Comparison of ENCODE assay signal across 21 cellular contexts in genomic region chr21:27817902-27818623, GRCh38.
DNase-seq lines count a peak whose midpoint lies in the region; ATAC-seq and TF ChIP-seq lines count a peak whose summit lies in the region.
"Had no signal": no experiment of that assay in that cellular context is flagged by ENCODE, and none has a peak within 500 bp of the region (broad histone marks: within the 10 kb centered on the region; RNA-seq: fewer than 3 reads in every experiment).

No MANE protein-coding gene starts in this region.

- no peaks in the 10 kb centered on the region for H3K79me2 ChIP-seq in trophoblast cell (ENCODE audit: control insufficient read depth, insufficient read depth, low read length, poor library complexity)

- H2BK12ac ChIP-seq in trophoblast cell (ENCODE audit: low read length): no peak overlapping the region

- H3K9ac ChIP-seq in adipocyte (ENCODE audit: low read length) (no peak overlapping the region), trophoblast cell (ENCODE audit: low read length) (no peak overlapping the region)
- H3K9ac ChIP-seq: SK-N-SH had no signal

- TF ChIP-seq CTCF in gastroesophageal sphincter (IDR thresholded peaks at IDR 0.05) (no peak), osteocyte (IDR thresholded peaks at IDR 0.05) (no peak), upper lobe of right lung (IDR thresholded peaks at IDR 0.05) (no peak)

- peak overlapping the region; percentile 44 to 71 (median 60) for H3K27ac ChIP-seq in gastroesophageal sphincter
- peak overlapping the region; percentile 73 for H3K27ac ChIP-seq in upper lobe of right lung
- no peak overlapping the region for H3K27ac ChIP-seq in trophoblast cell (ENCODE audit: low read depth, low read length)
- H3K27ac ChIP-seq: RWPE1 had no signal

- H3K27me3 ChIP-seq in adipocyte (replicated peaks; ENCODE audit: control insufficient read depth, insufficient read depth, low read length) (no peaks in the 10 kb centered on the region), gastroesophageal sphincter (no peaks in the 10 kb centered on the region), upper lobe of right lung (no peaks in the 10 kb centered on the region), trophoblast cell (ENCODE audit: insufficient read depth, low read length) (no peaks in the 10 kb centered on the region)

- no peak overlapping the region for H3K23ac ChIP-seq in trophoblast cell (ENCODE audit: low read length)

- no peak overlapping the region for H3K14ac ChIP-seq in trophoblast cell (ENCODE audit: low read length)

- no peak overlapping the region for H3K18ac ChIP-seq in trophoblast cell (ENCODE audit: low read length)

- H2BK5ac ChIP-seq in trophoblast cell (ENCODE audit: low read depth, low read length, poor library complexity): no peak overlapping the region

- H3K4me3 Mint-ChIP-seq in osteocyte (ENCODE audit: unreplicated experiment): no peak overlapping the region
- H3K4me3 Mint-ChIP-seq: activated CD4-positive, alpha-beta T cell treated with anti-CD3 and anti-CD28 coated beads for 36 hours; activated naive CD4-positive, alpha-beta T cell treated with anti-CD3 and anti-CD28 coated beads for 36 hours; CD14-positive monocyte; memory B cell; naive thymus-derived CD4-positive, alpha-beta T cell had no signal

- H3K27me3 Mint-ChIP-seq in osteocyte (ENCODE audit: unreplicated experiment): no peaks in the 10 kb centered on the region
- H3K27me3 Mint-ChIP-seq: activated CD4-positive, alpha-beta T cell treated with anti-CD3 and anti-CD28 coated beads for 36 hours; memory B cell had no signal

- H3K9me3 ChIP-seq in adipocyte (ENCODE audit: control insufficient read depth, low read length): no peaks in the 10 kb centered on the region
- H3K9me3 ChIP-seq in gastroesophageal sphincter: no peaks in the 10 kb centered on the region
- no peaks in the 10 kb centered on the region for H3K9me3 ChIP-seq in upper lobe of right lung
- H3K9me3 ChIP-seq in trophoblast cell (ENCODE audit: insufficient read depth, low read depth, low read length): no peaks in the 10 kb centered on the region
- H3K9me3 ChIP-seq: SK-N-SH had no signal

- ATAC-seq in gastroesophageal sphincter (no peak), upper lobe of right lung (no peak), GM19455 (IDR thresholded peaks at IDR 0.05; ENCODE audit: unreplicated experiment) (no peak), HG02981 (IDR thresholded peaks at IDR 0.05; ENCODE audit: unreplicated experiment) (no peak)
- ATAC-seq: activated CD4-positive, alpha-beta T cell treated with anti-CD3 and anti-CD28 coated beads for 36 hours; naive thymus-derived CD4-positive, alpha-beta T cell had no signal

- H3K9me3 Mint-ChIP-seq in osteocyte (ENCODE audit: unreplicated experiment): no peaks in the 10 kb centered on the region
- H3K9me3 Mint-ChIP-seq: memory B cell had no signal

- intact Hi-C loops in upper lobe of right lung (cut with DNase I): no loop called here

- TF ChIP-seq POLR2A in gastroesophageal sphincter (IDR thresholded peaks at IDR 0.05): no peak

- H3K4ac ChIP-seq in trophoblast cell (ENCODE audit: low read depth, low read length): no peak overlapping the region

- H3K36me3 ChIP-seq in adipocyte (ENCODE audit: control insufficient read depth, insufficient read depth, low read length, severe bottlenecking) (no peaks in the 10 kb centered on the region), gastroesophageal sphincter (no peaks in the 10 kb centered on the region), upper lobe of right lung (no peaks in the 10 kb centered on the region), trophoblast cell (ENCODE audit: control insufficient read depth in 1 of 2, insufficient read depth in 2 of 2, low read length in 2 of 2) (no peaks in the 10 kb centered on the region)

- no peak overlapping the region for H2AK5ac ChIP-seq in trophoblast cell (ENCODE audit: low read length)

- H3K4me2 ChIP-seq in trophoblast cell (ENCODE audit: low read length): no peak overlapping the region
- H3K4me2 ChIP-seq: SK-N-SH had no signal

- no peak overlapping the region for H4K8ac ChIP-seq in trophoblast cell (ENCODE audit: low read depth, low read length)

- H2BK120ac ChIP-seq in trophoblast cell (ENCODE audit: insufficient read depth, low read length, poor library complexity): no peak overlapping the region

- H3K79me1 ChIP-seq in trophoblast cell (ENCODE audit: low read length): no peaks in the 10 kb centered on the region

- DNase-seq in adipocyte (ENCODE audit: low read depth) (peak; percentile 30), osteocyte (ENCODE audit: extremely low spot score, unreplicated experiment) (no peak), upper lobe of right lung (no peak), trophoblast cell (no peak)
- DNase-seq: activated CD4-positive, alpha-beta T cell treated with anti-CD3 and anti-CD28 coated beads for 36 hours; activated CD8-positive, alpha-beta memory T cell treated with anti-CD3 and anti-CD28 coated beads for 24 hours; activated naive CD4-positive, alpha-beta T cell treated with anti-CD3 and anti-CD28 coated beads for 36 hours; activated T-cell treated with anti-CD3 and anti-CD28 coated beads, Interleukin-2, amount 50 U/mL, for 48 hours; amygdala; cortex of kidney; naive thymus-derived CD4-positive, alpha-beta T cell; NCI-H1694 treated with DMSO at 0.1 percent for 48 hours; SK-N-SH; stimulated activated CD4-positive, alpha-beta T cell treated with anti-CD3 and anti-CD28 coated beads, Interleukin-1b, Interleukin-23, amount 100 ng/mL, for 48 hours; T-helper 2 cell had no signal

- no peak overlapping the region for H4K12ac ChIP-seq in trophoblast cell (ENCODE audit: low read depth, low read length)

- H3K27ac Mint-ChIP-seq in osteocyte (ENCODE audit: unreplicated experiment): peak overlapping the region; percentile 19
- H3K27ac Mint-ChIP-seq: activated CD4-positive, alpha-beta T cell treated with anti-CD3 and anti-CD28 coated beads for 36 hours; activated naive CD4-positive, alpha-beta T cell treated with anti-CD3 and anti-CD28 coated beads for 36 hours; CD14-positive monocyte; memory B cell; naive thymus-derived CD4-positive, alpha-beta T cell had no signal

- H2AFZ ChIP-seq in trophoblast cell (ENCODE audit: insufficient read depth, low read length, poor library complexity): no peak overlapping the region

- H3K4me1 ChIP-seq in adipocyte (ENCODE audit: control insufficient read depth, insufficient read depth, low read length): peaks cover 7% of the 10 kb centered on the region
- H3K4me1 ChIP-seq in gastroesophageal sphincter: peaks cover 0 to 46% (median 4%) of the 10 kb centered on the region in 3 donors
- H3K4me1 ChIP-seq in upper lobe of right lung: no peaks in the 10 kb centered on the region
- H3K4me1 ChIP-seq in trophoblast cell (ENCODE audit: control insufficient read depth in 1 of 2, insufficient read depth in 2 of 2, low read length in 2 of 2): no peaks in the 10 kb centered on the region

- no peak for TF ChIP-seq EP300 in gastroesophageal sphincter (IDR thresholded peaks at IDR 0.05)

- H3K4me3 ChIP-seq in adipocyte (ENCODE audit: low read length): no peak overlapping the region
- H3K4me3 ChIP-seq in gastroesophageal sphincter: no peak overlapping the region
- no peak overlapping the region for H3K4me3 ChIP-seq in upper lobe of right lung
- H3K4me3 ChIP-seq in trophoblast cell (ENCODE audit: low read depth, low read length): no peak overlapping the region

- H3K36me3 Mint-ChIP-seq in osteocyte (ENCODE audit: unreplicated experiment): no peaks in the 10 kb centered on the region
- H3K36me3 Mint-ChIP-seq: CD14-positive monocyte; memory B cell; naive thymus-derived CD4-positive, alpha-beta T cell had no signal

- H3K4me1 Mint-ChIP-seq in osteocyte (ENCODE audit: unreplicated experiment): peaks cover 28% of the 10 kb centered on the region
- H3K4me1 Mint-ChIP-seq: activated CD4-positive, alpha-beta T cell treated with anti-CD3 and anti-CD28 coated beads for 36 hours; CD14-positive monocyte; memory B cell; naive thymus-derived CD4-positive, alpha-beta T cell had no signal

- no peak overlapping the region for H4K91ac ChIP-seq in trophoblast cell (ENCODE audit: low read depth, low read length)

- WGBS in gastroesophageal sphincter (ENCODE audit: low coverage in 1 of 2), 2 donors: 44 to 58% methylated on average over 5 of the region's 5 CpGs
- no CpG with 5 or more reads among the region's 5 CpGs for WGBS in trophoblast cell (ENCODE audit: extremely low coverage, insufficient coverage, insufficient read length)
